Comparison of ENCODE assay signal across 14 cellular contexts in genomic region chr4:80186666-80187065, GRCh38. TPM values are rescaled to one million over a fixed set of nuclear protein-coding genes. Genes with fewer than 3 reads are reported as not detected.
DNase-seq lines count a peak whose midpoint lies in the region; ATAC-seq and TF ChIP-seq lines count a peak whose summit lies in the region.
"Had no signal": no experiment of that assay in that cellular context is flagged by ENCODE, and none has a peak within 500 bp of the region (broad histone marks: within the 10 kb centered on the region; RNA-seq: fewer than 3 reads in every experiment).

No MANE protein-coding gene starts in this region.

- intact Hi-C loops in naive thymus-derived CD4-positive, alpha-beta T cell (cut with micrococcal nuclease): loop anchor here (10.0 kb wide), 2 partner anchors 308 to 1412 kb away; partner anchors contain the start of gene BMP2K (in 1 of the 2)

- peaks cover 0 to 2% (median 0%) of the 10 kb centered on the region in 7 donors for H3K9me3 Mint-ChIP-seq in CD4-positive, CD25-positive, alpha-beta regulatory T cell
- no peaks in the 10 kb centered on the region for H3K9me3 Mint-ChIP-seq in HFFc6
- H3K9me3 Mint-ChIP-seq in naive thymus-derived CD4-positive, alpha-beta T cell: peaks cover 0 to 1% (median 0%) of the 10 kb centered on the region in 11 donors

- H3K36me3 Mint-ChIP-seq in CD4-positive, CD25-positive, alpha-beta regulatory T cell: peaks cover 22% of the 10 kb centered on the region
- peaks cover 17% of the 10 kb centered on the region for H3K36me3 Mint-ChIP-seq in HFFc6 (ENCODE audit: low read depth)
- peaks cover 0 to 12% (median 3%) of the 10 kb centered on the region in 5 donors for H3K36me3 Mint-ChIP-seq in naive thymus-derived CD4-positive, alpha-beta T cell

- H3K4me3 ChIP-seq in CD4-positive, CD25-positive, alpha-beta regulatory T cell (ENCODE audit: low read depth, low read length): no peak overlapping the region
- no peak overlapping the region for H3K4me3 ChIP-seq in naive thymus-derived CD4-positive, alpha-beta T cell (ENCODE audit: low read length)
- H3K4me3 ChIP-seq in suprapubic skin: no peak overlapping the region
- H3K4me3 ChIP-seq: body of pancreas had no signal

- no peaks in the 10 kb centered on the region for H3K27me3 ChIP-seq in CD4-positive, CD25-positive, alpha-beta regulatory T cell (ENCODE audit: control insufficient read depth, insufficient read depth, low read length)
- no peaks in the 10 kb centered on the region for H3K27me3 ChIP-seq in naive thymus-derived CD4-positive, alpha-beta T cell (ENCODE audit: control insufficient read depth in 2 of 2, insufficient read depth in 2 of 2, low read length in 2 of 2)
- H3K27me3 ChIP-seq in suprapubic skin: peaks cover 66% of the 10 kb centered on the region

- peaks cover 47% of the 10 kb centered on the region for H3K4me1 ChIP-seq in CD4-positive, CD25-positive, alpha-beta regulatory T cell (ENCODE audit: control insufficient read depth, insufficient read depth, low read length, poor library complexity, severe bottlenecking)
- H3K4me1 ChIP-seq in naive thymus-derived CD4-positive, alpha-beta T cell (ENCODE audit: control insufficient read depth in 2 of 2, insufficient read depth in 2 of 2, low read length in 2 of 2): peaks cover 28 to 30% of the 10 kb centered on the region in 2 donors
- peaks cover 44% of the 10 kb centered on the region for H3K4me1 ChIP-seq in suprapubic skin

- POLR2A ChIA-PET in naive thymus-derived CD4-positive, alpha-beta T cell (lab: Charles Lee): interaction anchor here (0.6 to 8.3 kb wide), 5 partner anchors 14 to 59 kb away, joined by 3 to 95 read pairs (median 34); no protein-coding TSS in a partner anchor

- no peak for TF ChIP-seq EP300 in suprapubic skin (IDR thresholded peaks at IDR 0.05)

- peak overlapping the region in 2 of 3 donors; percentile 76 to 94 for H3K27ac Mint-ChIP-seq in CD4-positive, CD25-positive, alpha-beta regulatory T cell
- H3K27ac Mint-ChIP-seq in HFFc6: no peak overlapping the region
- peak overlapping the region in 1 of 9 donors; percentile 91 for H3K27ac Mint-ChIP-seq in naive thymus-derived CD4-positive, alpha-beta T cell

- TF ChIP-seq CTCF in HFFc6 (IDR thresholded peaks at IDR 0.05): no peak
- no peak for TF ChIP-seq CTCF in suprapubic skin (IDR thresholded peaks at IDR 0.05)

- 75% methylated on average over 5 of the region's 5 CpGs for WGBS in suprapubic skin

- no peak for DNase-seq in CD4-positive, CD25-positive, alpha-beta regulatory T cell
- DNase-seq in HFFc6: no peak
- DNase-seq in caudate nucleus (lab: John Stamatoyannopoulos, UW): peak in 22 of 61 donors; percentile 5 to 66 (median 31)
- no peak for DNase-seq in naive thymus-derived CD4-positive, alpha-beta T cell
- no peak for DNase-seq in suprapubic skin (ENCODE audit: low spot score in 2 of 2)
- DNase-seq in AG08396 (ENCODE audit: low spot score): no peak
- DNase-seq in NOMO-1 treated with DMSO at 0.1 percent for 48 hours (lab: John Stamatoyannopoulos, UW; ENCODE audit: unreplicated experiment): no peak
- no peak for DNase-seq in stimulated activated naive CD8-positive, alpha-beta T cell treated with anti-CD3 and anti-CD28 coated beads, Interleukin-15, Interleukin-2, amounts not matched to agents 100 U/mL and 50 U/mL, for 24 hours
- DNase-seq: activated naive CD4-positive, alpha-beta T cell treated with Interleukin-2 at 50 U/mL for 16 hours; body of pancreas; NCI-H146; OCI-M1; stimulated activated CD4-positive, alpha-beta T cell treated with anti-CD3 and anti-CD28 coated beads, Interleukin-15, amount 100 ng/mL, for 24 hours had no signal

- ATAC-seq in CD4-positive, CD25-positive, alpha-beta regulatory T cell (ENCODE audit: low read depth in 2 of 2): no peak
- no peak for ATAC-seq in naive thymus-derived CD4-positive, alpha-beta T cell
- ATAC-seq in stimulated activated naive CD8-positive, alpha-beta T cell treated with anti-CD3 and anti-CD28 coated beads, Interleukin-15, Interleukin-2, amounts not matched to agents 100 U/mL and 50 U/mL, for 24 hours: no peak
- ATAC-seq: body of pancreas, left lobe of liver had no signal

- no peaks in the 10 kb centered on the region for H3K27me3 Mint-ChIP-seq in CD4-positive, CD25-positive, alpha-beta regulatory T cell
- no peaks in the 10 kb centered on the region; the same call in 1 of the 2 replicates for H3K27me3 Mint-ChIP-seq in HFFc6 (ENCODE audit: insufficient read depth)
- H3K27me3 Mint-ChIP-seq in naive thymus-derived CD4-positive, alpha-beta T cell: peaks cover 0 to 38% (median 3%) of the 10 kb centered on the region in 5 donors

- H3K9me3 ChIP-seq in CD4-positive, CD25-positive, alpha-beta regulatory T cell (ENCODE audit: control insufficient read depth in 2 of 2, low read length in 2 of 2): no peaks in the 10 kb centered on the region
- H3K9me3 ChIP-seq in naive thymus-derived CD4-positive, alpha-beta T cell (ENCODE audit: control insufficient read depth in 2 of 3, low read length in 3 of 3): no peaks in the 10 kb centered on the region
- no peaks in the 10 kb centered on the region for H3K9me3 ChIP-seq in suprapubic skin
- H3K9me3 ChIP-seq: body of pancreas had no signal

- H3K36me3 ChIP-seq in CD4-positive, CD25-positive, alpha-beta regulatory T cell (ENCODE audit: control insufficient read depth, insufficient read depth, low read length): peaks cover 12% of the 10 kb centered on the region
- H3K36me3 ChIP-seq in naive thymus-derived CD4-positive, alpha-beta T cell (ENCODE audit: control insufficient read depth in 2 of 3, insufficient read depth in 3 of 3, low read length in 3 of 3): peaks cover 0 to 5% (median 0%) of the 10 kb centered on the region in 3 experiments
- H3K36me3 ChIP-seq in suprapubic skin: no peaks in the 10 kb centered on the region

- no peak overlapping the region for H3K27ac ChIP-seq in CD4-positive, CD25-positive, alpha-beta regulatory T cell (ENCODE audit: insufficient read depth, low read length, poor library complexity, severe bottlenecking)
- peak overlapping the region; percentile 90 for H3K27ac ChIP-seq in caudate nucleus (ENCODE audit: low read depth, low read length)
- no peak overlapping the region for H3K27ac ChIP-seq in naive thymus-derived CD4-positive, alpha-beta T cell (ENCODE audit: low read depth, low read length)
- H3K27ac ChIP-seq in suprapubic skin: no peak overlapping the region
- H3K27ac ChIP-seq: body of pancreas had no signal

- CTCF ChIA-PET in naive thymus-derived CD4-positive, alpha-beta T cell (lab: Charles Lee): interaction anchor here (0.5 to 8.8 kb wide), 7 partner anchors 10 to 58 kb away, joined by 3 to 154 read pairs (median 4); no protein-coding TSS in a partner anchor

- peaks cover 20 to 67% (median 51%) of the 10 kb centered on the region in 4 donors for H3K4me1 Mint-ChIP-seq in CD4-positive, CD25-positive, alpha-beta regulatory T cell
- H3K4me1 Mint-ChIP-seq in HFFc6 (ENCODE audit: low read depth): peaks cover 78% of the 10 kb centered on the region
- H3K4me1 Mint-ChIP-seq in naive thymus-derived CD4-positive, alpha-beta T cell: peaks cover 26 to 43% (median 36%) of the 10 kb centered on the region in 7 donors

- no peak for TF ChIP-seq POLR2A in suprapubic skin (IDR thresholded peaks at IDR 0.05)

- H3K4me3 Mint-ChIP-seq in CD4-positive, CD25-positive, alpha-beta regulatory T cell: peak overlapping the region; percentile 34 to 100 (median 100)
- H3K4me3 Mint-ChIP-seq in HFFc6: 0 out of 2 replicates have a peak overlapping the region, but pooled peaks have one; percentile 0
- H3K4me3 Mint-ChIP-seq in naive thymus-derived CD4-positive, alpha-beta T cell: peak overlapping the region in 9 of 10 donors; percentile 3 to 99 (median 64)

RNA-seq across cellular contexts. Expression of gene PRDM8, which starts 10.6 kb away (rescaled TPM):
- 31.7 TPM for total RNA-seq in CD4-positive, CD25-positive, alpha-beta regulatory T cell
- polyA plus RNA-seq in CD4-positive, CD25-positive, alpha-beta regulatory T cell: 1 to 10 TPM; 2.0 to 4.7 (median 3.6) TPM
- total RNA-seq in HFFc6 (2021; fragmentation: NEBNext Ultra II Directional; extraction: Animal tissue kit (Norgen Biotek cat#: 25700)): 10 to 100 TPM; 20.4 to 25.4 (median 23.9) TPM
- 10 to 100 TPM in 3 of 5 experiments, 1 to 10 TPM in 2; 4.2 to 13.7 (median 10.4) TPM for total RNA-seq in naive thymus-derived CD4-positive, alpha-beta T cell
- 1 to 10 TPM; 1.3 to 2.5 TPM for polyA plus RNA-seq in naive thymus-derived CD4-positive, alpha-beta T cell
- 1 to 10 TPM in 2 of 4 donors, under 1 TPM in 2; 0.49 to 1.9 (median 1.1) TPM for total RNA-seq in suprapubic skin

Comparison
In these comparisons a context has a peak if more than half of its experiments do, and no peak if none do; other contexts are left out.
1. H3K4me3 Mint-ChIP-seq: peak in every context shown above with its lines; median percentile 100 in CD4-positive, CD25-positive, alpha-beta regulatory T cell; 64 in naive thymus-derived CD4-positive, alpha-beta T cell; 0 in HFFc6.